Comparison of ENCODE assay signal across 8 cellular contexts in the genomic region with DNA sequence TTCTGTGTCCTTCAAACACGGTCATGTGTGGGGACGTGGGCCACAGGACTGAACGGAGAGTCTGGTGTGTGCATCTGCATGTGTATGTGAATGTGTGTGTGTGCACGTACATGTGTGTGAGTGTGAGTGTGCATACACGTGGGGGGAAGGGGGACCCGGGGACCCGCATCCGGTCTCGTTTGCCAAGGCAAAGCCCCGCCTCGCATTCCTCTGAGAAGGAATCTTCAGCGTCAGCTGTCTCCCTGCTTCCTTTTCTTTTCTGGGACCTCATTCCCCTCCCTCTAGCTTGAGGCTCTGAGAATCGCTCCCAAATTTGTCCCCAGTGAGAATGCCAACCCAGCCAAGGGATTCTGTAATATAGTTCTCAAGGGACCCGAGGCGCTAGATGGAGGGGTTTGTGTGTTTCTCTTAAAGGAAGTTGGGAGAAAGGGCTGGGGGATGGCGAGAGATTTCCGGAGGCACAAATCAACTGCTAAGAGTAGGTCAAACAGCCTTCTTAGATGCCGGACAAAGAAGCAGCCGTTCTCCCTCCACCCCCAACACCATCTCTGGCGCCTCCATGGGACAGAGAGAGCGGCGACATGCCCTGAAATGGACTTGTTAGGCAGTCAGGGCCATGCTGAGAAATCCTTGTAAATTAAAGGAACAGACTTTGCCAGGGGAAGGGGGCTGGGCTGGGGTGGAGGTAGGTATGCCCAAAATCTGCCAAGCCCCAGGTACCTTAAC. TPM values are rescaled to one million over a fixed set of nuclear protein-coding genes. Genes with fewer than 3 reads are reported as not detected.
DNase-seq lines count a peak whose midpoint lies in the region; ATAC-seq and TF ChIP-seq lines count a peak whose summit lies in the region.

No MANE protein-coding gene starts in this region.

- H3K9me3 Mint-ChIP-seq in activated CD4-positive, alpha-beta T cell treated with anti-CD3 and anti-CD28 coated beads for 36 hours (ENCODE audit: low read depth): no peaks in the 10 kb centered on the region
- H3K9me3 Mint-ChIP-seq in WTC11 (no peaks in the 10 kb centered on the region), neural crest cell (no peaks in the 10 kb centered on the region)

- POLR2A ChIA-PET in activated CD4-positive, alpha-beta T cell treated with anti-CD3 and anti-CD28 coated beads for 36 hours (lab: Charles Lee): interaction anchor here (0.6 to 5.6 kb wide), 4 partner anchors 8 to 261 kb away, joined by 3 to 43 read pairs (median 4); a partner anchor contains a TSS
- POLR2A ChIA-PET in WTC11 (lab: Charles Lee): interaction anchor here (0.6 to 1.0 kb wide), 2 partner anchors 8 to 42 kb away, joined by 3 to 4 read pairs; no protein-coding TSS in a partner anchor

- peaks cover 92% of the 10 kb centered on the region for H3K4me1 Mint-ChIP-seq in activated CD4-positive, alpha-beta T cell treated with anti-CD3 and anti-CD28 coated beads for 36 hours
- H3K4me1 Mint-ChIP-seq in WTC11 (peaks cover 39% of the 10 kb centered on the region), neural crest cell (peaks cover 63% of the 10 kb centered on the region)

- H3K36me3 Mint-ChIP-seq in activated CD4-positive, alpha-beta T cell treated with anti-CD3 and anti-CD28 coated beads for 36 hours (ENCODE audit: low read depth): peaks cover 39% of the 10 kb centered on the region
- H3K36me3 Mint-ChIP-seq in WTC11 (no peaks in the 10 kb centered on the region), neural crest cell (ENCODE audit: low read depth) (no peaks in the 10 kb centered on the region)

- DNase-seq in activated CD4-positive, alpha-beta T cell treated with anti-CD3 and anti-CD28 coated beads for 36 hours: peak; percentile 64
- DNase-seq in activated CD4-positive, alpha-beta T cell treated with anti-CD3 and anti-CD28 coated beads, Interleukin-2, amount 50 U/mL, for 1 hour: no peak
- DNase-seq in WTC11 (ENCODE audit: low spot score) (peak; percentile 46), fibroblast of pulmonary artery (ENCODE audit: low read depth) (peak; percentile 58), neural crest cell (ENCODE audit: low read depth, low spot score) (peak; percentile 27), DMS79 (lab: John Stamatoyannopoulos, UW) (no peak), DMS79 treated with DMSO at 0.1 percent for 48 hours (lab: John Stamatoyannopoulos, UW) (no peak)

- H3K4me3 ChIP-seq in fibroblast of pulmonary artery (replicated peaks; ENCODE audit: low read depth, low read length): peak overlapping the region; percentile 27

- TF ChIP-seq CTCF in WTC11 (IDR thresholded peaks at IDR 0.05) (no peak), fibroblast of pulmonary artery (IDR thresholded peaks at IDR 0.05; ENCODE audit: low read length, missing control alignments) (peak; percentile 27), neural crest cell (conservative IDR thresholded peaks at IDR 0.05) (no peak)

- H3K27me3 Mint-ChIP-seq in activated CD4-positive, alpha-beta T cell treated with anti-CD3 and anti-CD28 coated beads for 36 hours: no peaks in the 10 kb centered on the region
- peaks cover 11% of the 10 kb centered on the region for H3K27me3 Mint-ChIP-seq in WTC11 (ENCODE audit: low read depth)
- peaks cover 14% of the 10 kb centered on the region for H3K27me3 Mint-ChIP-seq in neural crest cell (ENCODE audit: low read depth)

- ATAC-seq in activated CD4-positive, alpha-beta T cell treated with anti-CD3 and anti-CD28 coated beads for 36 hours: no peak
- peak; percentile 59 for ATAC-seq in WTC11
- no peak for ATAC-seq in HG03354 (IDR thresholded peaks at IDR 0.05; ENCODE audit: poor library complexity, severe bottlenecking, unreplicated experiment)

- CTCF ChIA-PET in activated CD4-positive, alpha-beta T cell treated with anti-CD3 and anti-CD28 coated beads for 36 hours (lab: Charles Lee): interaction anchor here (0.7 to 7.2 kb wide), 8 partner anchors 9 to 286 kb away, joined by 3 to 66 read pairs (median 4); a partner anchor contains a TSS
- CTCF ChIA-PET in WTC11 (lab: Charles Lee): interaction anchor here (0.7 to 3.5 kb wide), 6 partner anchors 37 to 118 kb away, joined by 3 to 37 read pairs (median 3); no protein-coding TSS in a partner anchor

- intact Hi-C loops in activated CD4-positive, alpha-beta T cell treated with anti-CD3 and anti-CD28 coated beads for 36 hours (cut with DNase I, micrococcal nuclease): loop anchor here (2.0 to 10.0 kb wide), 5 partner anchors 43 to 1513 kb away; a partner anchor contains a TSS

- H3K4me3 Mint-ChIP-seq in activated CD4-positive, alpha-beta T cell treated with anti-CD3 and anti-CD28 coated beads for 36 hours: peak overlapping the region; percentile 86
- H3K4me3 Mint-ChIP-seq in WTC11: no peak overlapping the region
- peak overlapping the region; percentile 83 for H3K4me3 Mint-ChIP-seq in neural crest cell

- H3K27ac Mint-ChIP-seq in activated CD4-positive, alpha-beta T cell treated with anti-CD3 and anti-CD28 coated beads for 36 hours: peak overlapping the region; percentile 92
- H3K27ac Mint-ChIP-seq in WTC11 (peak overlapping the region; percentile 90), neural crest cell (ENCODE audit: unreplicated experiment) (peak overlapping the region; percentile 97)

TF ChIP-seq in WTC11, 78 proteins besides CTCF, POLR2A, EP300 and RAD21:
- TF ChIP-seq, protein P1, sequence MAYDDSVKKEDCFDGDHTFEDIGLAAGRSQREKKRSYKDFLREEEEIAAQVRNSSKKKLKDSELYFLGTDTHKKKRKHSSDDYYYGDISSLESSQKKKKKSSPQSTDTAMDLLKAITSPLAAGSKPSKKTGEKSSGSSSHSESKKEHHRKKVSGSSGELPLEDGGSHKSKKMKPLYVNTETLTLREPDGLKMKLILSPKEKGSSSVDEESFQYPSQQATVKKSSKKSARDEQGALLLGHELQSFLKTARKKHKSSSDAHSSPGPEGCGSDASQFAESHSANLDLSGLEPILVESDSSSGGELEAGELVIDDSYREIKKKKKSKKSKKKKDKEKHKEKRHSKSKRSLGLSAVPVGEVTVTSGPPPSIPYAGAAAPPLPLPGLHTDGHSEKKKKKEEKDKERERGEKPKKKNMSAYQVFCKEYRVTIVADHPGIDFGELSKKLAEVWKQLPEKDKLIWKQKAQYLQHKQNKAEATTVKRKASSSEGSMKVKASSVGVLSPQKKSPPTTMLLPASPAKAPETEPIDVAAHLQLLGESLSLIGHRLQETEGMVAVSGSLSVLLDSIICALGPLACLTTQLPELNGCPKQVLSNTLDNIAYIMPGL (CRISPR knock-in tag; IDR thresholded peaks at IDR 0.05): no peak
- TF ChIP-seq, protein P2, sequence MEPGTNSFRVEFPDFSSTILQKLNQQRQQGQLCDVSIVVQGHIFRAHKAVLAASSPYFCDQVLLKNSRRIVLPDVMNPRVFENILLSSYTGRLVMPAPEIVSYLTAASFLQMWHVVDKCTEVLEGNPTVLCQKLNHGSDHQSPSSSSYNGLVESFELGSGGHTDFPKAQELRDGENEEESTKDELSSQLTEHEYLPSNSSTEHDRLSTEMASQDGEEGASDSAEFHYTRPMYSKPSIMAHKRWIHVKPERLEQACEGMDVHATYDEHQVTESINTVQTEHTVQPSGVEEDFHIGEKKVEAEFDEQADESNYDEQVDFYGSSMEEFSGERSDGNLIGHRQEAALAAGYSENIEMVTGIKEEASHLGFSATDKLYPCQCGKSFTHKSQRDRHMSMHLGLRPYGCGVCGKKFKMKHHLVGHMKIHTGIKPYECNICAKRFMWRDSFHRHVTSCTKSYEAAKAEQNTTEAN (CRISPR knock-in tag; IDR thresholded peaks at IDR 0.05): 0 out of 2 replicates have a peak, but pooled peaks have one; percentile 43

RNA-seq across cellular contexts. Expression of a gene that starts 6.6 kb away (rescaled TPM):
- 10 to 100 TPM; 48.3 to 62.7 TPM for total RNA-seq in activated CD4-positive, alpha-beta T cell treated with anti-CD3 and anti-CD28 coated beads for 36 hours
- 6.5 to 8.1 TPM (median 6.9 TPM) in 3 replicates for total RNA-seq in WTC11 (2021)
- total RNA-seq in neural crest cell: 9.8 and 9.9 TPM in 2 replicates

RNA-seq across cellular contexts. Expression of a gene that starts 47.5 kb away (rescaled TPM):
- total RNA-seq in activated CD4-positive, alpha-beta T cell treated with anti-CD3 and anti-CD28 coated beads for 36 hours: 1 to 10 TPM; 4.4 to 5.8 TPM
- total RNA-seq in WTC11 (2021): 31.0 to 37.5 TPM (median 36.2 TPM) in 3 replicates
- 18.4 and 19.5 TPM in 2 replicates for total RNA-seq in neural crest cell

Comparison
In these comparisons a context has a peak if more than half of its experiments do, and no peak if none do; other contexts are left out.
1. DNase-seq: peak in activated CD4-positive, alpha-beta T cell treated with anti-CD3 and anti-CD28 coated beads for 36 hours (single experiment), WTC11 (single experiment), fibroblast of pulmonary artery (single experiment) and neural crest cell (single experiment); none in activated CD4-positive, alpha-beta T cell treated with anti-CD3 and anti-CD28 coated beads, Interleukin-2, amount 50 U/mL, for 1 hour (single experiment), DMS79 (single experiment) and DMS79 treated with DMSO at 0.1 percent for 48 hours (single experiment).
2. Peak in every context shown above with its lines, with median percentiles within 50 percentile points of each other: H3K27ac Mint-ChIP-seq.